In the genomic region with DNA sequence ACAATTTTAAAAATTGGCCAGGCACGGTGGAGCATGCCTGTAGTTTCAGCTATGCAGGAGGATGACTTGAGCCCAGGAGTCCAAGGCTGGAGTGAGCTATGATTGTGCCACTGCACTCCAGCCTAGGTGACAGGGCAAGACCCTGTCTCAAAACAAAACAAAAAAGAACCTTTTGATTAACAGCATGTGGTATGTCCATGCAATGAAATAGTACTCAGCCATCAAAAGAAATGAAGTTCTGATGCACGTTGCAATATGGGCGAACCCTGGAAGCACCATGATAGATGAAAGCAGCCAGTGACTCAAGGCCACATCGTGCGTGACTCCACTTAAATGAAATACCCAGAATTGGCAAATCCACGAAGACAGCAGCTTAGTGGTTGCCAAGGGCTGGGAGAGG, we compare ENCODE assay signal across 33 cellular contexts.
"Had no signal": no experiment of that assay in that cellular context is flagged by ENCODE, and none has a peak within 500 bp of the region (broad histone marks: within the 10 kb centered on the region; RNA-seq: fewer than 3 reads in every experiment).

No MANE protein-coding gene starts in this region.

- H3K36me3 ChIP-seq: adrenal gland, ascending aorta, brain microvascular endothelial cell, breast epithelium, cardiac muscle cell had no signal

- H3K27me3 ChIP-seq: adrenal gland, ascending aorta, body of pancreas, brain microvascular endothelial cell, breast epithelium, cardiac muscle cell had no signal

- DNase-seq: activated effector memory CD4-positive, alpha-beta T cell treated with anti-CD3 and anti-CD28 coated beads, Interleukin-2, amount 50 U/mL, for 16 hours; activated effector memory CD4-positive, alpha-beta T cell treated with Interleukin-2 at 50 U/mL for 16 hours; activated gamma-delta T cell; activated gamma-delta T cell treated with Interleukin-2 at 50 U/mL for 16 hours; activated naive CD4-positive, alpha-beta T cell; activated naive CD4-positive, alpha-beta T cell treated with anti-CD3 and anti-CD28 coated beads for 36 hours; activated naive CD4-positive, alpha-beta T cell treated with anti-CD3 and anti-CD28 coated beads, Interleukin-2, amount 10 ng/mL, durations not matched to agents 7 days and 5 days; activated naive CD4-positive, alpha-beta T cell treated with anti-CD3 and anti-CD28 coated beads, Interleukin-2, amount 50 U/mL, for 16 hours; activated naive CD4-positive, alpha-beta T cell treated with Interleukin-2 at 50 U/mL for 16 hours; activated naive CD8-positive, alpha-beta T cell treated with anti-CD3 and anti-CD28 coated beads for 36 hours; activated naive CD8-positive, alpha-beta T cell treated with anti-CD3 and anti-CD28 coated beads, Interleukin-2, amount 10 ng/mL, durations not matched to agents 7 days and 5 days; activated naive CD8-positive, alpha-beta T cell treated with anti-CD3 and anti-CD28 coated beads, Interleukin-2, amount 50 U/mL, for 24 hours; activated T-cell treated with anti-CD3 and anti-CD28 coated beads, Interleukin-2, amount 50 U/mL, for 1 hour; activated T-cell treated with anti-CD3 and anti-CD28 coated beads, Interleukin-2, amount 50 U/mL, for 24 hours; activated T-cell treated with anti-CD3 and anti-CD28 coated beads, Interleukin-2, amount 50 U/mL, for 4 hours; activated T-cell treated with anti-CD3 and anti-CD28 coated beads, Interleukin-2, amount 50 U/mL, for 48 hours; activated T-cell treated with anti-CD3 and anti-CD28 coated beads, Interleukin-2, amount 50 U/mL, for 72 hours; adrenal gland; amniotic stem cell; amygdala; anterior cingulate cortex; aorta; body of pancreas; brain microvascular endothelial cell; caudate nucleus; central memory CD4-positive, alpha-beta T cell; cerebellar nuclear complex had no signal

- H3K27ac ChIP-seq: adrenal gland, ascending aorta, body of pancreas, brain microvascular endothelial cell, breast epithelium, cardiac muscle cell had no signal

- H3K4me1 ChIP-seq: adrenal gland, ascending aorta, body of pancreas, breast epithelium had no signal

- FAIRE-seq: astrocyte had no signal

- ATAC-seq: activated naive CD4-positive, alpha-beta T cell treated with anti-CD3 and anti-CD28 coated beads, Interleukin-2, amount 50 U/mL, for 72 hours; activated naive CD8-positive, alpha-beta T cell treated with anti-CD3 and anti-CD28 coated beads, Interleukin-2, amount 50 U/mL, for 24 hours; activated T-cell treated with anti-CD3 and anti-CD28 coated beads, Interleukin-2, amount 50 U/mL, for 4 hours; activated T-cell treated with anti-CD3 and anti-CD28 coated beads, Interleukin-2, amount 50 U/mL, for 72 hours; activated T-helper 17 cell treated with anti-CD3 and anti-CD28 coated beads, Interleukin-2, amount 50 U/mL, for 72 hours; body of pancreas had no signal

- H3K4me3 ChIP-seq: adrenal gland, ascending aorta, body of pancreas, breast epithelium, cardiac muscle cell had no signal

- H3K9me3 ChIP-seq: adrenal gland, ascending aorta, body of pancreas, breast epithelium had no signal
